Comparison of ENCODE assay signal across 8 cellular contexts in genomic region chr16:81779540-81780320, GRCh38. TPM values are rescaled to one million over a fixed set of nuclear protein-coding genes. Genes with fewer than 3 reads are reported as not detected.
DNase-seq lines count a peak whose midpoint lies in the region; ATAC-seq and TF ChIP-seq lines count a peak whose summit lies in the region.

No MANE protein-coding gene starts in this region.

- dilution Hi-C loops in mammary epithelial cell (cut with HindIII; ENCODE audit: low sequenced_read_pairs), result no loop called here

- H3K9me2 ChIP-seq in Loucy (replicated peaks; ENCODE audit: low read depth, low read length), result no peaks in the 10 kb centered on the region

- DNase-seq in CD4-positive, alpha-beta T cell, result no peak
- no peak for DNase-seq in mammary epithelial cell
- peak; percentile 76 for DNase-seq in lower lobe of right lung
- peak; percentile 50 for DNase-seq in transverse colon
- DNase-seq in pons (ENCODE audit: low spot score), result no peak
- DNase-seq in HuH-7 (ENCODE audit: low spot score), result no peak

- H3K27me3 ChIP-seq in CD4-positive, alpha-beta T cell (ENCODE audit: control insufficient read depth, insufficient read depth, low read length), result peaks cover 15% of the 10 kb centered on the region
- H3K27me3 ChIP-seq in Loucy (ENCODE audit: insufficient read depth, low read length, poor library complexity, severe bottlenecking), result no peaks in the 10 kb centered on the region
- H3K27me3 ChIP-seq in mammary epithelial cell (ENCODE audit: insufficient read depth, low read length), result no peaks in the 10 kb centered on the region
- H3K27me3 ChIP-seq in lower lobe of right lung (ENCODE audit: low read depth), result no peaks in the 10 kb centered on the region
- peaks cover 71% of the 10 kb centered on the region for H3K27me3 ChIP-seq in transverse colon

- no peak overlapping the region for H3K27ac ChIP-seq in CD4-positive, alpha-beta T cell (ENCODE audit: low read depth, low read length)
- H3K27ac ChIP-seq in mammary epithelial cell (ENCODE audit: insufficient read depth, low read depth, low read length), result no peak overlapping the region
- H3K27ac ChIP-seq in lower lobe of right lung, result peak overlapping the region; percentile 87
- peak overlapping the region; percentile 65 to 79 (median 72) for H3K27ac ChIP-seq in transverse colon

- in situ Hi-C loops in mammary epithelial cell (cut with MboI; ENCODE audit: low sequenced_read_pairs in 2 of 2) (no loop called here), transverse colon (cut with MboI; ENCODE audit: low pct_ligation_motif_present in 1 of 4, low pct_unique_long_range_greater_than_20kb in 1 of 4, low sequenced_read_pairs in 3 of 4) (no loop called here)

- H3K4me2 ChIP-seq in Loucy (ENCODE audit: low read depth, low read length, poor library complexity, severe bottlenecking), result peak overlapping the region; percentile 99
- H3K4me2 ChIP-seq in mammary epithelial cell (ENCODE audit: insufficient read depth, low read depth, low read length), result peak overlapping the region; percentile 98

- no peak for TF ChIP-seq POLR2A in transverse colon (IDR thresholded peaks at IDR 0.05)

- CTCF ChIA-PET in CD4-positive, alpha-beta T cell (lab: Charles Lee), result no interaction called here
- CTCF ChIA-PET in mammary epithelial cell (lab: Charles Lee; ENCODE audit: low non-redundant PET), result no interaction called here

- POLR2A ChIA-PET in CD4-positive, alpha-beta T cell (lab: Charles Lee), result no interaction called here

- no peaks in the 10 kb centered on the region for H3K36me3 Mint-ChIP-seq in CD4-positive, alpha-beta T cell (ENCODE audit: low read depth)

- H4K20me1 ChIP-seq in Loucy (ENCODE audit: insufficient read depth, low read length, poor library complexity, severe bottlenecking) (no peaks in the 10 kb centered on the region), mammary epithelial cell (ENCODE audit: insufficient read depth, low read length) (no peaks in the 10 kb centered on the region)

- no peaks in the 10 kb centered on the region for H3K9me3 Mint-ChIP-seq in CD4-positive, alpha-beta T cell

- no peak overlapping the region for H3K27ac Mint-ChIP-seq in CD4-positive, alpha-beta T cell

- H2AFZ ChIP-seq in Loucy (ENCODE audit: low read length), result peak overlapping the region; percentile 67; the same call in 1 of the 2 replicates
- peak overlapping the region; percentile 95 for H2AFZ ChIP-seq in mammary epithelial cell (ENCODE audit: low read depth, low read length)

- peak overlapping the region; percentile 74 for H3K9ac ChIP-seq in Loucy (ENCODE audit: low read depth, low read length, poor library complexity, severe bottlenecking)
- peak overlapping the region; percentile 43 for H3K9ac ChIP-seq in mammary epithelial cell (ENCODE audit: insufficient read depth, low read length)

- WGBS in mammary epithelial cell (ENCODE audit: low coverage, missing lambda C conversion rate), result 1% methylated on average over 36 of the region's 57 CpGs
- 5% methylated on average over 41 of the region's 57 CpGs; no CpG with 5 or more reads in 1 of the 2 donors for WGBS in transverse colon (ENCODE audit: low coverage in 1 of 2), 2 donors

- intact Hi-C loops in CD4-positive, alpha-beta T cell (cut with DNase I, micrococcal nuclease), result no loop called here
- intact Hi-C loops in mammary epithelial cell (cut with micrococcal nuclease) (no loop called here), lower lobe of right lung (cut with DNase I) (no loop called here), transverse colon (cut with DNase I; ENCODE audit: low total_unique reads) (no loop called here)

- H3K4me3 ChIP-seq in Loucy (ENCODE audit: low read length, poor library complexity, severe bottlenecking), result peak overlapping the region; percentile 89
- H3K4me3 ChIP-seq in mammary epithelial cell (replicated peaks in 1 of 3; ENCODE audit: insufficient read depth in 1 of 3, low read depth in 2 of 3, low read length in 3 of 3), result peak overlapping the region; percentile 40 to 75 (median 64)
- peak overlapping the region; percentile 73 for H3K4me3 ChIP-seq in lower lobe of right lung
- H3K4me3 ChIP-seq in transverse colon, result peak overlapping the region; percentile 19 to 70 (median 64)

- no TSS peak for BruUV-seq in mammary epithelial cell (replicated peaks; lab: Mats Ljungman, UMichigan)

- peaks cover 11% of the 10 kb centered on the region for H3K4me1 Mint-ChIP-seq in CD4-positive, alpha-beta T cell (ENCODE audit: low read depth)

- peak overlapping the region; percentile 76 for H3K4me3 Mint-ChIP-seq in CD4-positive, alpha-beta T cell

- TF ChIP-seq EP300 in transverse colon (IDR thresholded peaks at IDR 0.05; ENCODE audit: low read depth), result no peak

- H3K79me2 ChIP-seq in Loucy (ENCODE audit: insufficient read depth, low read length) (peaks cover 15% of the 10 kb centered on the region; the same call in 1 of the 2 replicates), mammary epithelial cell (ENCODE audit: insufficient read depth, low read length) (no peaks in the 10 kb centered on the region)

- H3K4me1 ChIP-seq in Loucy (ENCODE audit: insufficient read depth, low read length, poor library complexity, severe bottlenecking) (peaks cover 34% of the 10 kb centered on the region), mammary epithelial cell (ENCODE audit: insufficient read depth, low read length) (peaks cover 6% of the 10 kb centered on the region), lower lobe of right lung (peaks cover 32% of the 10 kb centered on the region), transverse colon (peaks cover 0 to 22% (median 12%) of the 10 kb centered on the region in 4 donors)

- no peaks in the 10 kb centered on the region for H3K36me3 ChIP-seq in Loucy (ENCODE audit: insufficient read depth, low read length)
- H3K36me3 ChIP-seq in mammary epithelial cell (ENCODE audit: insufficient read depth, low read length), result no peaks in the 10 kb centered on the region
- no peaks in the 10 kb centered on the region for H3K36me3 ChIP-seq in lower lobe of right lung
- H3K36me3 ChIP-seq in transverse colon, result no peaks in the 10 kb centered on the region

- no peaks in the 10 kb centered on the region for H3K9me3 ChIP-seq in CD4-positive, alpha-beta T cell (ENCODE audit: control insufficient read depth, low read length)
- H3K9me3 ChIP-seq in Loucy (ENCODE audit: insufficient read depth, low read depth, low read length), result no peaks in the 10 kb centered on the region
- no peaks in the 10 kb centered on the region for H3K9me3 ChIP-seq in mammary epithelial cell (replicated peaks; ENCODE audit: insufficient read depth, low read length)
- no peaks in the 10 kb centered on the region for H3K9me3 ChIP-seq in lower lobe of right lung
- H3K9me3 ChIP-seq in transverse colon, result no peaks in the 10 kb centered on the region

- no peak for ATAC-seq in CD4-positive, alpha-beta T cell (ENCODE audit: poor library complexity)
- ATAC-seq in GM21515 (IDR thresholded peaks at IDR 0.05; ENCODE audit: unreplicated experiment), result peak; percentile 24
- ATAC-seq in lower lobe of right lung, result peak; percentile 53 to 69

- TF ChIP-seq CTCF in CD4-positive, alpha-beta T cell (IDR thresholded peaks at IDR 0.05), result no peak
- TF ChIP-seq CTCF in Loucy (conservative IDR thresholded peaks at IDR 0.05; ENCODE audit: low read length), result no peak
- no peak for TF ChIP-seq CTCF in mammary epithelial cell (conservative IDR thresholded peaks at IDR 0.05 in 1 of 2, IDR thresholded peaks at IDR 0.05 in 1 of 2; ENCODE audit: extremely low read depth in 1 of 2, insufficient read depth in 1 of 2, low read depth in 1 of 2, low read length in 2 of 2)
- no peak for TF ChIP-seq CTCF in lower lobe of right lung (IDR thresholded peaks at IDR 0.05)
- TF ChIP-seq CTCF in transverse colon (IDR thresholded peaks at IDR 0.05), result no peak

- 0 out of 2 replicates have a peak, but pooled peaks cover 3% of the 10 kb centered on the region for H3F3A ChIP-seq in Loucy (ENCODE audit: low read depth)

- peaks cover 50% of the 10 kb centered on the region for H3K27me3 Mint-ChIP-seq in CD4-positive, alpha-beta T cell

RNA-seq across cellular contexts. Expression of gene PLCG2, which starts 0.6 kb away (rescaled TPM):
- 1 to 10 TPM in 1 of 2 experiments, under 1 TPM in 1; 0.92 to 1.5 TPM for total RNA-seq in CD4-positive, alpha-beta T cell
- total RNA-seq in mammary epithelial cell (1 to 10 TPM; 6.9 to 8.2 TPM), lower lobe of right lung (47.7 TPM), transverse colon (10 to 100 TPM in 3 of 4 donors, 1 to 10 TPM in 1; 9.0 to 65.9 (median 28.6) TPM)
- polyA plus RNA-seq in mammary epithelial cell, result 2.5 TPM
- 15.7 TPM for polyA minus RNA-seq in mammary epithelial cell

Comparison
In these comparisons a context has a peak if more than half of its experiments do, and no peak if none do; other contexts are left out.
1. DNase-seq: peak in lower lobe of right lung (single experiment) and transverse colon (single experiment); none in CD4-positive, alpha-beta T cell (0 of 10), mammary epithelial cell (single experiment), pons (single experiment) and HuH-7 (single experiment).
2. H3K27ac ChIP-seq: peak in lower lobe of right lung (single experiment) and transverse colon (4 of 4); none in CD4-positive, alpha-beta T cell (single experiment) and mammary epithelial cell (single experiment).
3. Peak in every context shown above with its lines, with median percentiles within 50 percentile points of each other: H3K4me3 ChIP-seq.